24 cellular contexts compared by ENCODE assay signal in the genomic region with DNA sequence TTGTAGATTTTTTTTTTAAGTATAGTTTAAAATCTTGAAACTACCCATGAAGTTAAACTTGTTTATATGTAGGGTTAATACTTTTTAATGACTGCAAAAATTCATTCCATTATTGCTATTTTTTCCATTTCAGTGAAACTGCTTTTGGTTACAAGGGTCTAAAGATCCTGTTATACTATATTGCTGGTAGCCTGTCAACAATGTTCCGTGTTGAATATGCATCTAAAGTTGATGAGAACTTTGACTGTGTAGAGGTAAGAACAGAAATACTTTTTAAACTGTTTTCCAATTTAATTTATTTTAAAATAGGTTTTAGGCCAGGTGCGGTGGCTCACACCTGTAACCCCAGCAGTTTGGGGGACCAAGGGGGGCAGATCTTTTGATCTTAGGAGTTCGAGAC.
"Had no signal": no experiment of that assay in that cellular context is flagged by ENCODE, and none has a peak within 500 bp of the region (broad histone marks: within the 10 kb centered on the region; RNA-seq: fewer than 3 reads in every experiment).

No MANE protein-coding gene starts in this region.

- H3K27ac Mint-ChIP-seq: effector memory CD8-positive, alpha-beta T cell; endodermal cell had no signal

- H3K27me3 Mint-ChIP-seq: dendritic cell treated with granulocyte-macrophage colony-stimulating factor and Interleukin-4, amounts not matched to agents 40 ng/mL and 50 ng/mL, for 4 days; effector memory CD8-positive, alpha-beta T cell had no signal

- H3K36me3 ChIP-seq: colonic mucosa, gastrocnemius medialis had no signal

- H3K4me3 Mint-ChIP-seq: dendritic cell treated with granulocyte-macrophage colony-stimulating factor and Interleukin-4, amounts not matched to agents 40 ng/mL and 50 ng/mL, for 4 days; effector memory CD8-positive, alpha-beta T cell; endodermal cell had no signal

- H3K27me3 ChIP-seq: colonic mucosa, dorsolateral prefrontal cortex, esophagus muscularis mucosa, esophagus squamous epithelium, foreskin keratinocyte, gastrocnemius medialis, gastroesophageal sphincter, heart left ventricle, heart right ventricle had no signal

- H3K4me3 ChIP-seq: colonic mucosa, coronary artery, dorsolateral prefrontal cortex, esophagus muscularis mucosa, esophagus squamous epithelium, gastrocnemius medialis, gastroesophageal sphincter, heart left ventricle, heart right ventricle had no signal

- ATAC-seq: effector memory CD8-positive, alpha-beta T cell; esophagus mucosa; foreskin keratinocyte; gastroesophageal sphincter; heart left ventricle; heart right ventricle had no signal

- H3K9me3 Mint-ChIP-seq: dendritic cell treated with granulocyte-macrophage colony-stimulating factor and Interleukin-4, amounts not matched to agents 40 ng/mL and 50 ng/mL, for 4 days; effector memory CD8-positive, alpha-beta T cell; endodermal cell had no signal

- H3K4me1 Mint-ChIP-seq: endodermal cell had no signal

- H3K4me1 ChIP-seq: colonic mucosa, esophagus squamous epithelium had no signal

- H3K27ac ChIP-seq: colonic mucosa, coronary artery, dorsolateral prefrontal cortex, epithelial cell of prostate, esophagus muscularis mucosa, esophagus squamous epithelium, foreskin keratinocyte, gastroesophageal sphincter, heart left ventricle, heart right ventricle had no signal

- H3K9me3 ChIP-seq: colonic mucosa, esophagus muscularis mucosa, esophagus squamous epithelium, gastrocnemius medialis, gastroesophageal sphincter, heart left ventricle, heart right ventricle had no signal

- DNase-seq: colonic mucosa; cortex of kidney; dermis blood vessel endothelial cell; dorsolateral prefrontal cortex; effector CD4-positive, alpha-beta T cell; effector CD8-positive, alpha-beta T cell; effector memory CD4-positive, alpha-beta T cell; effector memory CD8-positive, alpha-beta T cell; endodermal cell; erythroblast; esophagus squamous epithelium; foreskin keratinocyte; foreskin melanocyte; gastrocnemius medialis; glutamatergic neuron; head of caudate nucleus; heart left ventricle; heart right ventricle had no signal
